Comparison of ENCODE assay signal across 9 cellular contexts in the genomic region with DNA sequence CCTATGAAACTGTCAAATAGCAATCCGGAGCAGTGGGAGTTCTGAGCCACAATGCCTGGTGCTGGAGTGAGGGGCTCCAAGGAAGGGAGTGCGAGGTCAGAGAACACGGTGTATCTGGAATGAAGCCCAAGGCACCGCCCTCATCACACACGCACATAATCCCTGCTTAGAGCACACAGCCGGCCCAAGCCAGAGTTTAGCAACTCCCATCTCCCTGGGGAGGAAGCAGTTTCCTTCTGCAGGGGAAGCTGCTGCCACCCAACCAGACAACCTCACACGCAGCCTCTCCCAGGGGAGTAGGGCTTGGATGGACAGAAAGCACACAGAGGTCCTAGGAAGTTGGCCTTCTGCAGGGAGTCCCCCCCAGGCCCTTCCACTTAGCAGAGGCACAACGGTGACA. TPM values are rescaled to one million over a fixed set of nuclear protein-coding genes. Genes with fewer than 3 reads are reported as not detected.
DNase-seq lines count a peak whose midpoint lies in the region; ATAC-seq and TF ChIP-seq lines count a peak whose summit lies in the region.
"Had no signal": no experiment of that assay in that cellular context is flagged by ENCODE, and none has a peak within 500 bp of the region (broad histone marks: within the 10 kb centered on the region; RNA-seq: fewer than 3 reads in every experiment).

No MANE protein-coding gene starts in this region.

- H3K27me3 ChIP-seq in GM23248 (replicated peaks; ENCODE audit: insufficient read depth), result no peaks in the 10 kb centered on the region
- H3K27me3 ChIP-seq in cardiac muscle cell, result no peaks in the 10 kb centered on the region
- H3K27me3 ChIP-seq in smooth muscle cell (ENCODE audit: low read depth), result no peaks in the 10 kb centered on the region

- no peaks in the 10 kb centered on the region for H3K36me3 Mint-ChIP-seq in activated CD4-positive, alpha-beta T cell treated with anti-CD3 and anti-CD28 coated beads, Interleukin-2, amount 10 ng/mL, durations not matched to agents 7 days and 5 days (ENCODE audit: low read depth)

- H3K4me1 ChIP-seq in GM23248 (ENCODE audit: insufficient read depth), result peaks cover 74% of the 10 kb centered on the region
- peaks cover 51% of the 10 kb centered on the region for H3K4me1 ChIP-seq in cardiac muscle cell (ENCODE audit: low read depth)
- H3K4me1 ChIP-seq in smooth muscle cell (ENCODE audit: low read depth), result peaks cover 44% of the 10 kb centered on the region

- peaks cover 39% of the 10 kb centered on the region; the same call in 1 of the 2 replicates for H4K20me1 ChIP-seq in GM23248 (ENCODE audit: insufficient read depth)
- peaks cover 99% of the 10 kb centered on the region for H4K20me1 ChIP-seq in smooth muscle cell (ENCODE audit: low read depth)

- H3F3A ChIP-seq in GM23248 (ENCODE audit: insufficient read depth) (peaks cover 79% of the 10 kb centered on the region), smooth muscle cell (ENCODE audit: low read depth) (peaks cover 70% of the 10 kb centered on the region)

- H3K27ac ChIP-seq in GM23248 (peak overlapping the region; percentile 95), cardiac muscle cell (no peak overlapping the region), smooth muscle cell (ENCODE audit: low read depth) (peak overlapping the region; percentile 96)

- in situ Hi-C loops in GM23248 (cut with MboI), result no loop called here

- no peaks in the 10 kb centered on the region for H3K9me3 ChIP-seq in GM23248 (ENCODE audit: low read depth)
- no peaks in the 10 kb centered on the region for H3K9me3 ChIP-seq in cardiac muscle cell (ENCODE audit: low read depth)
- no peaks in the 10 kb centered on the region for H3K9me3 ChIP-seq in smooth muscle cell (replicated peaks; ENCODE audit: low read depth)

- no peaks in the 10 kb centered on the region for H3K27me3 Mint-ChIP-seq in activated CD4-positive, alpha-beta T cell treated with anti-CD3 and anti-CD28 coated beads, Interleukin-2, amount 10 ng/mL, durations not matched to agents 7 days and 5 days

- H3K9me2 ChIP-seq in GM23248 (ENCODE audit: insufficient read depth), result no peaks in the 10 kb centered on the region

- WGBS in GM23248 (ENCODE audit: low coverage in 1 of 2, low lambda C conversion rate in 2 of 2, missing lambda C conversion rate in 2 of 2), 2 experiments, result 20 to 26% methylated on average over 8 of the region's 8 CpGs
- 26% methylated on average over 8 of the region's 8 CpGs for WGBS in smooth muscle cell (ENCODE audit: low lambda C conversion rate)

- H3K36me3 ChIP-seq in GM23248 (ENCODE audit: low read depth) (0 out of 2 replicates have a peak, but pooled peaks cover 4% of the 10 kb centered on the region), cardiac muscle cell (no peaks in the 10 kb centered on the region), smooth muscle cell (ENCODE audit: low read depth) (no peaks in the 10 kb centered on the region)

- H3K4me1 Mint-ChIP-seq in activated CD4-positive, alpha-beta T cell treated with anti-CD3 and anti-CD28 coated beads, Interleukin-2, amount 10 ng/mL, durations not matched to agents 7 days and 5 days, result peaks cover 30% of the 10 kb centered on the region

- CTCF ChIA-PET in activated CD4-positive, alpha-beta T cell treated with anti-CD3 and anti-CD28 coated beads, Interleukin-2, amount 10 ng/mL, durations not matched to agents 7 days and 5 days (lab: Charles Lee), result interaction anchor here (0.7 to 1.0 kb wide), 2 partner anchors 26 to 27 kb away, joined by 3 to 4 read pairs; no protein-coding TSS in a partner anchor

- H3K9me3 Mint-ChIP-seq in activated CD4-positive, alpha-beta T cell treated with anti-CD3 and anti-CD28 coated beads, Interleukin-2, amount 10 ng/mL, durations not matched to agents 7 days and 5 days, result no peaks in the 10 kb centered on the region

- H3K4me3 ChIP-seq in GM23248 (no peak overlapping the region), cardiac muscle cell (no peak overlapping the region), smooth muscle cell (no peak overlapping the region)

- no peak for TF ChIP-seq CTCF in cardiac muscle cell (IDR thresholded peaks at IDR 0.05; ENCODE audit: low read depth, low read length)
- no peak for TF ChIP-seq CTCF in smooth muscle cell (IDR thresholded peaks at IDR 0.05; ENCODE audit: borderline replicate concordance, insufficient read depth, poor library complexity, severe bottlenecking)

- ATAC-seq in GM21447 (IDR thresholded peaks at IDR 0.05; ENCODE audit: unreplicated experiment), result no peak
- ATAC-seq in HG03432 (IDR thresholded peaks at IDR 0.05; ENCODE audit: unreplicated experiment), result no peak

- DNase-seq in GM23248, result peak; percentile 85
- DNase-seq in SKM-1 (lab: John Stamatoyannopoulos, UW; ENCODE audit: unreplicated experiment), result peak; percentile 21
- DNase-seq in cardiac muscle cell (ENCODE audit: low read depth in 1 of 2, low spot score in 1 of 2), result peak; percentile 27 to 89
- DNase-seq in smooth muscle cell (lab: John Stamatoyannopoulos, UW; ENCODE audit: unreplicated experiment), result no peak
- DNase-seq in activated CD4-positive, alpha-beta T cell treated with anti-CD3 and anti-CD28 coated beads, Interleukin-2, amount 10 ng/mL, durations not matched to agents 7 days and 5 days, result no peak
- no peak for DNase-seq in NCI-H1694 (lab: John Stamatoyannopoulos, UW)
- DNase-seq: NCI-H510A had no signal

- H3K79me2 ChIP-seq in GM23248 (ENCODE audit: insufficient read depth), result peaks cover 98% of the 10 kb centered on the region
- peaks cover 99% of the 10 kb centered on the region for H3K79me2 ChIP-seq in smooth muscle cell (ENCODE audit: low read depth)

- POLR2A ChIA-PET in activated CD4-positive, alpha-beta T cell treated with anti-CD3 and anti-CD28 coated beads, Interleukin-2, amount 10 ng/mL, durations not matched to agents 7 days and 5 days (lab: Charles Lee), result interaction anchor here (0.6 kb wide), 1 partner anchor 414 kb away, joined by 4 read pairs; no protein-coding TSS in a partner anchor

- H3K9ac ChIP-seq in GM23248, result peak overlapping the region; percentile 50; the same call in 1 of the 2 replicates
- peak overlapping the region; percentile 33 for H3K9ac ChIP-seq in smooth muscle cell (ENCODE audit: low read depth)

- H3K4me2 ChIP-seq in GM23248 (ENCODE audit: unreplicated experiment), result peak overlapping the region; percentile 62
- H3K4me2 ChIP-seq in smooth muscle cell, result peak overlapping the region; percentile 73

- H3K27ac Mint-ChIP-seq in activated CD4-positive, alpha-beta T cell treated with anti-CD3 and anti-CD28 coated beads, Interleukin-2, amount 10 ng/mL, durations not matched to agents 7 days and 5 days, result no peak overlapping the region

- H2AFZ ChIP-seq in GM23248, result no peak overlapping the region
- H2AFZ ChIP-seq in smooth muscle cell (ENCODE audit: low read depth), result no peak overlapping the region

- H3K4me3 Mint-ChIP-seq in activated CD4-positive, alpha-beta T cell treated with anti-CD3 and anti-CD28 coated beads, Interleukin-2, amount 10 ng/mL, durations not matched to agents 7 days and 5 days, result no peak overlapping the region

RNA-seq across cellular contexts. Expression of a gene that starts 31.3 kb away (rescaled TPM):
- total RNA-seq in GM23248 (2014; rRNA removed; shearing (Covaris generic)), result 403 and 414 TPM in 2 replicates
- polyA plus RNA-seq in GM23248 (2016; fragmentation: Nextera tagmentation; extraction: Ambion mirVana) (593 and 597 TPM in 2 replicates), cardiac muscle cell (171 and 202 TPM in 2 replicates), smooth muscle cell (741 and 806 TPM in 2 replicates)
- total RNA-seq in cardiac muscle cell (167 and 169 TPM in 2 replicates), smooth muscle cell (361 and 422 TPM in 2 replicates)
- total RNA-seq in activated CD4-positive, alpha-beta T cell treated with anti-CD3 and anti-CD28 coated beads, Interleukin-2, amount 10 ng/mL, durations not matched to agents 7 days and 5 days, result 10 to 100 TPM; 31.9 to 35.1 TPM

Comparison
In these comparisons a context has a peak if more than half of its experiments do, and no peak if none do; other contexts are left out.
1. DNase-seq: peak in GM23248 (single experiment), SKM-1 (single experiment) and cardiac muscle cell (2 of 2); none in smooth muscle cell (single experiment), activated CD4-positive, alpha-beta T cell treated with anti-CD3 and anti-CD28 coated beads, Interleukin-2, amount 10 ng/mL, durations not matched to agents 7 days and 5 days (single experiment) and NCI-H1694 (single experiment).